Comparison of ENCODE assay signal across 8 cellular contexts in the genomic region with DNA sequence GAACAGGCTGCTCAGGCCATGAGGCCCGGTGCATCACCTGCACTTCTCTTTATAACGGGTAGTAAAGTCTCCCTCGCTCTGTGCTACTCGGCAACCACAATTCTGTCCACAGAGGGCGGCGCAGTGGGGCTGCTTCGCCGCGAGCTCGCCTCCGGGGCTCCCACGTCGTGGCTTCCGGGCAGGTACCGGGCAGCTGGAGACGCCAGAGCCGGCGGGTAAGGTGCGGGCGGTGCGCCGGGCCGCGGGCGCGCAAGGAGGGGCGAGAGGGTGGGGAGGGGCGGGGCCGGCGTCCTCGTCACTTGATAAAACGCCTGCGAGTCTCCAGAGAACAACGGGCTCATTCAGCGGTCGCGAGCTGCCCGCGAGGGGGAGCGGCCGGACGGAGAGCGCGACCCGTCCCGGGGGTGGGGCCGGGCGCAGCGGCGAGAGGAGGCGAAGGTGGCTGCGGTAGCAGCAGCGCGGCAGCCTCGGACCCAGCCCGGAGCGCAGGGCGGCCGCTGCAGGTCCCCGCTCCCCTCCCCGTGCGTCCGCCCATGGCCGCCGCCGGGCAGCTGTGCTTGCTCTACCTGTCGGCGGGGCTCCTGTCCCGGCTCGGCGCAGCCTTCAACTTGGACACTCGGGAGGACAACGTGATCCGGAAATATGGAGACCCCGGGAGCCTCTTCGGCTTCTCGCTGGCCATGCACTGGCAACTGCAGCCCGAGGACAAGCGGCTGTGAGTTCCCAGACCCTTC. TPM values are rescaled to one million over a fixed set of nuclear protein-coding genes. Genes with fewer than 3 reads are reported as not detected.
DNase-seq lines count a peak whose midpoint lies in the region; ATAC-seq and TF ChIP-seq lines count a peak whose summit lies in the region.

A gene (plus strand): TSS at position 331 of the 734 bp plus-strand sequence.

- peak within 1 kb of the TSS; percentile 93 for H3K27ac ChIP-seq in mammary epithelial cell (ENCODE audit: insufficient read depth, low read depth, low read length)
- H3K27ac ChIP-seq in skin epidermis: peak within 1 kb of the TSS; percentile 47 to 93 (median 86)

- no TSS peak for BruUV-seq in mammary epithelial cell (replicated peaks; lab: Mats Ljungman, UMichigan)

- 0% methylated on average over 3 of the region's 79 CpGs for WGBS in mammary epithelial cell (ENCODE audit: low coverage, missing lambda C conversion rate)

- H3K4me1 ChIP-seq in mammary epithelial cell (ENCODE audit: insufficient read depth, low read length): peaks cover 23% of the 10 kb centered on the region

- in situ Hi-C loops in mammary epithelial cell (cut with MboI; ENCODE audit: low sequenced_read_pairs in 2 of 2): no loop called here

- dilution Hi-C loops in mammary epithelial cell (cut with HindIII; ENCODE audit: low sequenced_read_pairs): no loop called here

- H4K20me1 ChIP-seq in mammary epithelial cell (ENCODE audit: insufficient read depth, low read length): no peaks in the 10 kb centered on the region

- peaks cover 11% of the 10 kb centered on the region for H3K36me3 ChIP-seq in mammary epithelial cell (ENCODE audit: insufficient read depth, low read length)

- H3K4me3 ChIP-seq in mammary epithelial cell (replicated peaks in 1 of 3; ENCODE audit: insufficient read depth in 1 of 3, low read depth in 2 of 3, low read length in 3 of 3) (peak within 1 kb of the TSS; percentile 86 to 95 (median 87)), skin epidermis (peak within 1 kb of the TSS; percentile 59 to 76 (median 70))

- H3K9ac ChIP-seq in mammary epithelial cell (ENCODE audit: insufficient read depth, low read length): peak within 1 kb of the TSS; percentile 99

- ATAC-seq in activated B cell treated with CpG ODN at 0.5 μM for 24 hours (ENCODE audit: low read depth) (peak; percentile 72), HG02981 (IDR thresholded peaks at IDR 0.05; ENCODE audit: unreplicated experiment) (no peak)

- peaks cover 57% of the 10 kb centered on the region for H3K27me3 Mint-ChIP-seq in activated B cell treated with CpG ODN at 0.5 μM for 24 hours

- H3K4me3 Mint-ChIP-seq in activated B cell treated with CpG ODN at 0.5 μM for 24 hours: peak within 1 kb of the TSS; percentile 79

- H3K4me1 Mint-ChIP-seq in activated B cell treated with CpG ODN at 0.5 μM for 24 hours: peaks cover 14% of the 10 kb centered on the region

- CTCF ChIA-PET in activated B cell treated with CpG ODN at 0.5 μM for 24 hours (lab: Charles Lee): interaction anchor here (1.3 to 1.7 kb wide), 2 partner anchors 34 to 39 kb away, joined by 3 to 5 read pairs; no protein-coding TSS in a partner anchor
- CTCF ChIA-PET in mammary epithelial cell (lab: Charles Lee; ENCODE audit: low non-redundant PET): interaction anchor here (0.6 to 0.9 kb wide), 2 partner anchors 34 kb away, joined by 4 to 7 read pairs; no protein-coding TSS in a partner anchor

- POLR2A ChIA-PET in activated B cell treated with CpG ODN at 0.5 μM for 24 hours (lab: Charles Lee): no interaction called here

- H3K36me3 Mint-ChIP-seq in activated B cell treated with CpG ODN at 0.5 μM for 24 hours (ENCODE audit: low read depth): no peaks in the 10 kb centered on the region

- peak within 1 kb of the TSS; percentile 83 for H3K4me2 ChIP-seq in mammary epithelial cell (ENCODE audit: insufficient read depth, low read depth, low read length)

- peaks cover 55% of the 10 kb centered on the region for H3K79me2 ChIP-seq in mammary epithelial cell (ENCODE audit: insufficient read depth, low read length)

- no peaks in the 10 kb centered on the region for H3K9me3 ChIP-seq in mammary epithelial cell (replicated peaks; ENCODE audit: insufficient read depth, low read length)

- H3K27me3 ChIP-seq in mammary epithelial cell (ENCODE audit: insufficient read depth, low read length): no peaks in the 10 kb centered on the region

- H3K27ac Mint-ChIP-seq in activated B cell treated with CpG ODN at 0.5 μM for 24 hours: no peak within 1 kb of the TSS

- H3K9me3 Mint-ChIP-seq in activated B cell treated with CpG ODN at 0.5 μM for 24 hours: no peaks in the 10 kb centered on the region

- TF ChIP-seq CTCF in activated B cell treated with CpG ODN at 0.5 μM for 24 hours (IDR thresholded peaks at IDR 0.05) (no peak), mammary epithelial cell (conservative IDR thresholded peaks at IDR 0.05 in 1 of 2, IDR thresholded peaks at IDR 0.05 in 1 of 2; ENCODE audit: extremely low read depth in 1 of 2, insufficient read depth in 1 of 2, low read depth in 1 of 2, low read length in 2 of 2) (peak in 1 of 2 donors; percentile 24)

- peak; percentile 91 for DNase-seq in NK-92 treated with Interleukin-12 subunit alpha and Interleukin-12 subunit beta, amount 100 ng/mL, for 24 hours (lab: John Stamatoyannopoulos, UW)
- DNase-seq in NK-92 (lab: John Stamatoyannopoulos, UW; ENCODE audit: unreplicated experiment): no peak
- peak; percentile 68 to 82 for DNase-seq in NCI-H2081 (lab: John Stamatoyannopoulos, UW)
- DNase-seq in activated B cell treated with CpG ODN at 0.5 μM for 24 hours: peak; percentile 38
- peak; percentile 91 for DNase-seq in mammary epithelial cell
- peak; percentile 84 for DNase-seq in iPS-NIHi7 (ENCODE audit: extremely low spot score)

- peak within 1 kb of the TSS; percentile 46 for H2AFZ ChIP-seq in mammary epithelial cell (ENCODE audit: low read depth, low read length)

- intact Hi-C loops in activated B cell treated with CpG ODN at 0.5 μM for 24 hours (cut with micrococcal nuclease): loop anchor here (2.0 to 5.0 kb wide), 2 partner anchors 35 to 330 kb away; no protein-coding TSS in a partner anchor
- intact Hi-C loops in mammary epithelial cell (cut with micrococcal nuclease): loop anchor here (1.0 to 5.0 kb wide), 3 partner anchors 15 to 230 kb away; no protein-coding TSS in a partner anchor

RNA-seq across cellular contexts. Expression of the gene that starts here (rescaled TPM):
- total RNA-seq in activated B cell treated with CpG ODN at 0.5 μM for 24 hours (0.31 and 0.42 TPM in 2 replicates), mammary epithelial cell (100 to 1,000 TPM; 562 to 887 TPM)
- polyA plus RNA-seq in mammary epithelial cell: 134 TPM
- 741 TPM for polyA minus RNA-seq in mammary epithelial cell

Comparison
In these comparisons a context has a peak if more than half of its experiments do, and no peak if none do; other contexts are left out.
1. RNA of the gene that starts here (total RNA-seq): 562 to 887 TPM in mammary epithelial cell; 0.31 to 0.42 TPM in activated B cell treated with CpG ODN at 0.5 μM for 24 hours; every median in the first group is over 100 times any median in the second.
2. Peak in DNase-seq and ATAC-seq in activated B cell treated with CpG ODN at 0.5 μM for 24 hours; RNA of the gene not detected or under 1 TPM.